ENCODE assay signal across 23 cellular contexts in genomic region chr7:70289067-70289466, GRCh38.
DNase-seq lines count a peak whose midpoint lies in the region; ATAC-seq lines count a peak whose summit lies in the region.
"Had no signal": no experiment of that assay in that cellular context is flagged by ENCODE, and none has a peak within 500 bp of the region (broad histone marks: within the 10 kb centered on the region; RNA-seq: fewer than 3 reads in every experiment).

No MANE protein-coding gene starts in this region.

- no peaks in the 10 kb centered on the region for H3K36me3 ChIP-seq in mesenchymal stem cell (ENCODE audit: control insufficient read depth in 1 of 2, insufficient read depth in 2 of 2, low read depth in 1 of 2, low read length in 2 of 2)
- H3K36me3 ChIP-seq: stomach had no signal

- no peak for ATAC-seq in esophagus mucosa
- ATAC-seq: activated naive CD8-positive, alpha-beta T cell treated with anti-CD3 and anti-CD28 coated beads, Interleukin-2, amount 50 U/mL, for 24 hours; left ventricle myocardium superior; naive thymus-derived CD8-positive, alpha-beta T cell had no signal

- H3K27ac ChIP-seq in mesenchymal stem cell (ENCODE audit: low read length, poor library complexity, severe bottlenecking), result no peak overlapping the region
- H3K27ac ChIP-seq: BLaER1 treated with 17β-estradiol and CSF1 and Interleukin-3, amounts not matched to agents 10 nM and 100 nM; stomach; VCaP had no signal

- no peak overlapping the region for H3K14ac ChIP-seq in mesenchymal stem cell (ENCODE audit: low read length in 2 of 2)

- H3K4me3 ChIP-seq in mesenchymal stem cell (ENCODE audit: insufficient read depth in 1 of 2, low read depth in 1 of 2, low read length in 2 of 2), result peak overlapping the region in 1 of 2 experiments; percentile 9
- H3K4me3 ChIP-seq: BLaER1 treated with 17β-estradiol and CSF1 and Interleukin-3, amounts not matched to agents 10 nM and 100 nM; smooth muscle cell; stomach had no signal

- H2BK120ac ChIP-seq in mesenchymal stem cell (ENCODE audit: low read depth, low read length), result no peak overlapping the region

- no peaks in the 10 kb centered on the region for H3K4me1 ChIP-seq in mesenchymal stem cell (ENCODE audit: control insufficient read depth, insufficient read depth, low read depth, low read length)
- H3K4me1 ChIP-seq: stomach had no signal

- H2BK5ac ChIP-seq in mesenchymal stem cell (ENCODE audit: low read depth, low read length, poor library complexity, severe bottlenecking), result no peak overlapping the region

- no peak overlapping the region for H2BK12ac ChIP-seq in mesenchymal stem cell (ENCODE audit: low read length in 2 of 2)

- no peaks in the 10 kb centered on the region for H3K79me1 ChIP-seq in mesenchymal stem cell (replicated peaks; ENCODE audit: low read length, poor library complexity, severe bottlenecking)

- WGBS in mesenchymal stem cell, result no CpG with 5 or more reads among the region's 2 CpGs

- peak; percentile 49 for DNase-seq in AG20443 (ENCODE audit: low spot score)
- peak; percentile 1 for DNase-seq in RKO (ENCODE audit: low spot score)
- DNase-seq in fibroblast of gingiva (ENCODE audit: low read depth), result peak; percentile 1
- peak; percentile 14 for DNase-seq in mesenchymal stem cell
- no peak for DNase-seq in H4 (ENCODE audit: low spot score)
- DNase-seq in SW 1271 (lab: John Stamatoyannopoulos, UW), result no peak
- no peak for DNase-seq in hippocampal formation (lab: John Stamatoyannopoulos, UW)
- DNase-seq: activated CD4-positive, alpha-beta T cell treated with anti-CD3 and anti-CD28 coated beads, Interleukin-2, amount 10 ng/mL, durations not matched to agents 24 days and 14 days; activated naive CD8-positive, alpha-beta T cell treated with anti-CD3 and anti-CD28 coated beads, Interleukin-2, amount 50 U/mL, for 24 hours; activated T-cell treated with anti-CD3 and anti-CD28 coated beads, Interleukin-2, amount 50 U/mL, for 24 hours; HCEC 1CT; KG1; left ventricle myocardium superior; naive thymus-derived CD8-positive, alpha-beta T cell; NCI-H1436; NCI-H446; retina; stimulated activated CD4-positive, alpha-beta T cell treated with anti-CD3 and anti-CD28 coated beads, Interleukin-2, amount 100 ng/mL, for 24 hours; stomach had no signal

- H3K23ac ChIP-seq in mesenchymal stem cell (ENCODE audit: low read length in 2 of 2), result no peak overlapping the region

- no peak overlapping the region for H2AFZ ChIP-seq in mesenchymal stem cell (ENCODE audit: low read depth, low read length)

- no peaks in the 10 kb centered on the region for H3K9me3 ChIP-seq in mesenchymal stem cell (ENCODE audit: control insufficient read depth, low read length)
- H3K9me3 ChIP-seq: stomach had no signal

- no peak overlapping the region for H3K4me2 ChIP-seq in mesenchymal stem cell (ENCODE audit: low read length, poor library complexity, severe bottlenecking)
- H3K4me2 ChIP-seq: BLaER1 treated with 17β-estradiol and CSF1 and Interleukin-3, amounts not matched to agents 10 nM and 100 nM; smooth muscle cell had no signal

- no peak overlapping the region for H3K4ac ChIP-seq in mesenchymal stem cell (ENCODE audit: low read depth in 1 of 2, low read length in 2 of 2)

- H3K9ac ChIP-seq in mesenchymal stem cell (ENCODE audit: low read length), result peak overlapping the region; percentile 55
- H3K9ac ChIP-seq: BLaER1 treated with 17β-estradiol and CSF1 and Interleukin-3, amounts not matched to agents 10 nM and 100 nM had no signal

- no peaks in the 10 kb centered on the region for H3K27me3 ChIP-seq in mesenchymal stem cell (ENCODE audit: control insufficient read depth in 1 of 2, insufficient read depth in 1 of 2, low read length in 2 of 2)
- H3K27me3 ChIP-seq: BLaER1 treated with 17β-estradiol and CSF1 and Interleukin-3, amounts not matched to agents 10 nM and 100 nM; stomach had no signal

- H2AK5ac ChIP-seq in mesenchymal stem cell (ENCODE audit: low read length, severe bottlenecking), result no peak overlapping the region

- no peak overlapping the region for H3K18ac ChIP-seq in mesenchymal stem cell (ENCODE audit: low read depth in 1 of 2, low read length in 2 of 2)

- no peak overlapping the region for H4K91ac ChIP-seq in mesenchymal stem cell (ENCODE audit: low read length)

- H2BK15ac ChIP-seq in mesenchymal stem cell (ENCODE audit: low read depth, poor library complexity, severe bottlenecking), result no peak overlapping the region

- no peak overlapping the region for H4K8ac ChIP-seq in mesenchymal stem cell (ENCODE audit: low read length)

Comparison
In these comparisons a context has a peak if more than half of its experiments do, and no peak if none do; other contexts are left out.
1. DNase-seq: peak in AG20443 (single experiment), RKO (single experiment), fibroblast of gingiva (single experiment) and mesenchymal stem cell (single experiment); none in H4 (single experiment), SW 1271 (0 of 2) and hippocampal formation (0 of 2).